In the genomic region with DNA sequence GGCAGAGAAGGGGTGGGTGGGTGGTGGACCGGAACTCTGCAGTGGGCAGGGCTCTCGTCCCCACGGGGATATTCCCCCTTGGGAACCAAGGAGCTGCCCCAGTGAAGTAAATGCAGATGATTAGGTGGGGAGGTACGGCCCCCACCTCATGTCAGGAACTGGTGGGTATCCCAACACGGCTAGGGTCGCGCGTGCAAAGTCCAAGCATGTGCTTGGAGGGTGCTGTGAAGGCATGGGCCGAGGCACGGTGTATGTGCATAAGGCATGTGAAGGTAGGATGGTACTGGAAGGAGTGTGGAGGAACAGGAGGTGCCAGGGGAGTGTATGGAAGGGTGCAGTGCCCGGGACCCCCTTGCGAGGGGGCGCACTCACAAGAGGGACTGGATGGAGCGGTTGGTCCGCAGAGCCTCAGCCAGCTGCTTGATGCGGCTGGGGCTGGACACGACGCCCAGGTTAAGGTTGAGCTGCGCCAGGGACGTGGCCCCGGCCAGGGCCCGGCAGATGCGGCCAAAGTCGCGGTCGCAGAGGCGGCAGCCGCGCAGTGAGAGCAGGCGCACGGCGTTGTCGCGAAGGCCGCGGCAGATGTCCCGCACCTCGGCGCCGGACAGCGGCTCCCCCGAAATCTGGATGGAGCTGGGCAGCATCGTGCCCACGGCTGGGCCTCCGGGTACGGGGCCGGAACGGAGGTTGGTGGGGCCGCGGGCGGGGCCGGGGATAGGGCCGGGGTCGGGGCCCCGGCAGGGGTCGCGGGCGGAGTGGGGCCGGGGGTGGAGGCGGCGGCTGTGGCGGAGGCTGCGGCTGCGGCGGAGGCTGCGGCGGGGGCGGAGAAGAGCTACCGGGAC, we compare ENCODE assay signal across 8 cellular contexts. TPM values are rescaled to one million over a fixed set of nuclear protein-coding genes. Genes with fewer than 3 reads are reported as not detected.
DNase-seq lines count a peak whose midpoint lies in the region; ATAC-seq and TF ChIP-seq lines count a peak whose summit lies in the region.

No MANE protein-coding gene starts in this region.

- H3K9me2 ChIP-seq in hepatocyte (replicated peaks; ENCODE audit: insufficient read depth), result no peaks in the 10 kb centered on the region

- no peak overlapping the region for H3K27ac Mint-ChIP-seq in stimulated activated naive CD8-positive, alpha-beta T cell treated with anti-CD3 and anti-CD28 coated beads, Interleukin-15, Interleukin-2, amounts not matched to agents 100 ng/mL and 50 ng/mL, for 24 hours
- H3K27ac Mint-ChIP-seq in WTC11, result no peak overlapping the region

- H3K9me3 ChIP-seq in hepatocyte (ENCODE audit: low read depth), result no peaks in the 10 kb centered on the region

- H2AFZ ChIP-seq in hepatocyte, result peak overlapping the region; percentile 8

- no peaks in the 10 kb centered on the region for H3K9me3 Mint-ChIP-seq in stimulated activated naive CD8-positive, alpha-beta T cell treated with anti-CD3 and anti-CD28 coated beads, Interleukin-15, Interleukin-2, amounts not matched to agents 100 ng/mL and 50 ng/mL, for 24 hours
- H3K9me3 Mint-ChIP-seq in WTC11, result no peaks in the 10 kb centered on the region

- CTCF ChIA-PET in WTC11 (lab: Charles Lee), result interaction anchor here (0.5 to 3.1 kb wide), 16 partner anchors 8 to 362 kb away, joined by 3 to 31 read pairs (median 4); a partner anchor contains a TSS

- peaks cover 8% of the 10 kb centered on the region for H3K4me1 Mint-ChIP-seq in stimulated activated naive CD8-positive, alpha-beta T cell treated with anti-CD3 and anti-CD28 coated beads, Interleukin-15, Interleukin-2, amounts not matched to agents 100 ng/mL and 50 ng/mL, for 24 hours (ENCODE audit: low read depth)
- H3K4me1 Mint-ChIP-seq in WTC11, result peaks cover 25% of the 10 kb centered on the region

- H3K27me3 Mint-ChIP-seq in stimulated activated naive CD8-positive, alpha-beta T cell treated with anti-CD3 and anti-CD28 coated beads, Interleukin-15, Interleukin-2, amounts not matched to agents 100 ng/mL and 50 ng/mL, for 24 hours, result peaks cover 13% of the 10 kb centered on the region
- peaks cover 28% of the 10 kb centered on the region for H3K27me3 Mint-ChIP-seq in WTC11 (ENCODE audit: low read depth)

- H3K4me3 Mint-ChIP-seq in stimulated activated naive CD8-positive, alpha-beta T cell treated with anti-CD3 and anti-CD28 coated beads, Interleukin-15, Interleukin-2, amounts not matched to agents 100 ng/mL and 50 ng/mL, for 24 hours, result peak overlapping the region; percentile 74
- H3K4me3 Mint-ChIP-seq in WTC11, result peak overlapping the region; percentile 88

- H3K4me3 ChIP-seq in hepatocyte (peak overlapping the region; percentile 38), skin epidermis (peak overlapping the region; percentile 48 to 81 (median 67))

- WGBS in hepatocyte (ENCODE audit: low lambda C conversion rate, missing lambda C conversion rate), result 22% methylated on average over 34 of the region's 69 CpGs

- H3K79me2 ChIP-seq in hepatocyte, result peaks cover 2% of the 10 kb centered on the region

- POLR2A ChIA-PET in WTC11 (lab: Charles Lee), result interaction anchor here (1.1 to 1.4 kb wide), 3 partner anchors 17 to 581 kb away, joined by 3 to 4 read pairs (median 3); a partner anchor contains a TSS

- H4K20me1 ChIP-seq in hepatocyte (ENCODE audit: insufficient read depth, poor library complexity, severe bottlenecking), result no peaks in the 10 kb centered on the region

- peak overlapping the region; percentile 99 for H3K4me2 ChIP-seq in hepatocyte

- no peak for DNase-seq in stimulated activated naive CD8-positive, alpha-beta T cell treated with anti-CD3 and anti-CD28 coated beads, Interleukin-15, Interleukin-2, amounts not matched to agents 100 U/mL and 50 U/mL, for 24 hours
- DNase-seq in WTC11 (ENCODE audit: low spot score) (peak; percentile 40), hepatocyte (ENCODE audit: low spot score) (no peak), LoVo (ENCODE audit: low spot score) (no peak)

- peaks cover 12% of the 10 kb centered on the region for H3K27me3 ChIP-seq in hepatocyte

- TF ChIP-seq CTCF in WTC11 (IDR thresholded peaks at IDR 0.05), result no peak
- TF ChIP-seq CTCF in hepatocyte (IDR thresholded peaks at IDR 0.05; ENCODE audit: poor library complexity), result no peak

- peaks cover 26% of the 10 kb centered on the region for H3K36me3 Mint-ChIP-seq in stimulated activated naive CD8-positive, alpha-beta T cell treated with anti-CD3 and anti-CD28 coated beads, Interleukin-15, Interleukin-2, amounts not matched to agents 100 ng/mL and 50 ng/mL, for 24 hours (ENCODE audit: low read depth)
- H3K36me3 Mint-ChIP-seq in WTC11, result peaks cover 31% of the 10 kb centered on the region

- no peak for ATAC-seq in stimulated activated naive CD8-positive, alpha-beta T cell treated with anti-CD3 and anti-CD28 coated beads, Interleukin-15, Interleukin-2, amounts not matched to agents 100 U/mL and 50 U/mL, for 24 hours
- ATAC-seq in WTC11, result peak; percentile 3
- no peak for ATAC-seq in HG03439 (IDR thresholded peaks at IDR 0.05; ENCODE audit: unreplicated experiment)
- no peak for ATAC-seq in HG03139 (IDR thresholded peaks at IDR 0.05; ENCODE audit: unreplicated experiment)

- H3K36me3 ChIP-seq in hepatocyte (replicated peaks; ENCODE audit: insufficient read depth, low read depth), result no peaks in the 10 kb centered on the region

- peaks cover 15% of the 10 kb centered on the region for H3K4me1 ChIP-seq in hepatocyte (ENCODE audit: insufficient read depth)

- no peak overlapping the region for H3K27ac ChIP-seq in hepatocyte
- peak overlapping the region in 10 of 21 experiments; percentile 44 to 76 (median 64) for H3K27ac ChIP-seq in skin epidermis

TF ChIP-seq in WTC11, 78 proteins besides CTCF, POLR2A, EP300 and RAD21:
- TF ChIP-seq, protein P1, sequence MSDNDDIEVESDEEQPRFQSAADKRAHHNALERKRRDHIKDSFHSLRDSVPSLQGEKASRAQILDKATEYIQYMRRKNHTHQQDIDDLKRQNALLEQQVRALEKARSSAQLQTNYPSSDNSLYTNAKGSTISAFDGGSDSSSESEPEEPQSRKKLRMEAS (CRISPR knock-in tag; IDR thresholded peaks at IDR 0.05), result peak; percentile 72; the same call in 1 of the 2 replicates
- TF ChIP-seq NFE2L1 (CRISPR knock-in tag; IDR thresholded peaks at IDR 0.05) (peak; percentile 61; the same call in 1 of the 2 replicates), CBFB (CRISPR knock-in tag; IDR thresholded peaks at IDR 0.05; ENCODE audit: low read depth) (no peak), ZNF219 (CRISPR knock-in tag; IDR thresholded peaks at IDR 0.05; ENCODE audit: borderline replicate concordance) (0 out of 2 replicates have a peak, but pooled peaks have one; percentile 27), KAT7 (CRISPR knock-in tag; IDR thresholded peaks at IDR 0.05; ENCODE audit: borderline replicate concordance) (0 out of 2 replicates have a peak, but pooled peaks have one; percentile 52)
- TF ChIP-seq, protein P2, sequence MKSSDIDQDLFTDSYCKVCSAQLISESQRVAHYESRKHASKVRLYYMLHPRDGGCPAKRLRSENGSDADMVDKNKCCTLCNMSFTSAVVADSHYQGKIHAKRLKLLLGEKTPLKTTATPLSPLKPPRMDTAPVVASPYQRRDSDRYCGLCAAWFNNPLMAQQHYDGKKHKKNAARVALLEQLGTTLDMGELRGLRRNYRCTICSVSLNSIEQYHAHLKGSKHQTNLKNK (CRISPR knock-in tag; IDR thresholded peaks at IDR 0.05), result no peak
- TF ChIP-seq, protein P3, sequence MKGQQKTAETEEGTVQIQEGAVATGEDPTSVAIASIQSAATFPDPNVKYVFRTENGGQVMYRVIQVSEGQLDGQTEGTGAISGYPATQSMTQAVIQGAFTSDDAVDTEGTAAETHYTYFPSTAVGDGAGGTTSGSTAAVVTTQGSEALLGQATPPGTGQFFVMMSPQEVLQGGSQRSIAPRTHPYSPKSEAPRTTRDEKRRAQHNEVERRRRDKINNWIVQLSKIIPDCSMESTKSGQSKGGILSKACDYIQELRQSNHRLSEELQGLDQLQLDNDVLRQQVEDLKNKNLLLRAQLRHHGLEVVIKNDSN (CRISPR knock-in tag; IDR thresholded peaks at IDR 0.05), result 0 out of 2 replicates have a peak, but pooled peaks have one; percentile 20

RNA-seq across cellular contexts. Expression of a gene that starts 0.8 kb away (rescaled TPM):
- 0.73 to 1.4 TPM (median 0.76 TPM) in 3 replicates for total RNA-seq in WTC11 (2021)
- total RNA-seq in hepatocyte, result 0.28 TPM in 1 of 2 replicates, not detected in the other
- 0.07 and 0.22 TPM in 2 replicates for polyA plus RNA-seq in hepatocyte

RNA-seq across cellular contexts. Expression of a gene that starts 7.4 kb away (rescaled TPM):
- total RNA-seq in WTC11 (2021), result 79.1 to 82.4 TPM (median 81.3 TPM) in 3 replicates
- 179 and 198 TPM in 2 replicates for total RNA-seq in hepatocyte
- polyA plus RNA-seq in hepatocyte, result 163 and 166 TPM in 2 replicates

RNA-seq across cellular contexts. Expression of a gene that starts 7.5 kb away (rescaled TPM):
- total RNA-seq in WTC11 (2021) (32.8 to 46.6 TPM (median 34.2 TPM) in 3 replicates), hepatocyte (26.1 and 37.7 TPM in 2 replicates)
- 33.7 and 36.2 TPM in 2 replicates for polyA plus RNA-seq in hepatocyte

RNA-seq across cellular contexts. Expression of a gene that starts 32.0 kb away (rescaled TPM):
- total RNA-seq in WTC11 (2021) (40.2 to 40.8 TPM (median 40.4 TPM) in 3 replicates), hepatocyte (14.6 and 16.4 TPM in 2 replicates)
- 10.3 and 13.8 TPM in 2 replicates for polyA plus RNA-seq in hepatocyte

RNA-seq across cellular contexts. Expression of a gene that starts 54.0 kb away (rescaled TPM):
- total RNA-seq in WTC11 (2021) (0.18 to 0.81 TPM (median 0.37 TPM) in 3 replicates), hepatocyte (0.33 and 0.60 TPM in 2 replicates)
- 1.8 and 2.1 TPM in 2 replicates for polyA plus RNA-seq in hepatocyte
